Comparison of ENCODE assay signal across 1 cellular context in the genomic region with DNA sequence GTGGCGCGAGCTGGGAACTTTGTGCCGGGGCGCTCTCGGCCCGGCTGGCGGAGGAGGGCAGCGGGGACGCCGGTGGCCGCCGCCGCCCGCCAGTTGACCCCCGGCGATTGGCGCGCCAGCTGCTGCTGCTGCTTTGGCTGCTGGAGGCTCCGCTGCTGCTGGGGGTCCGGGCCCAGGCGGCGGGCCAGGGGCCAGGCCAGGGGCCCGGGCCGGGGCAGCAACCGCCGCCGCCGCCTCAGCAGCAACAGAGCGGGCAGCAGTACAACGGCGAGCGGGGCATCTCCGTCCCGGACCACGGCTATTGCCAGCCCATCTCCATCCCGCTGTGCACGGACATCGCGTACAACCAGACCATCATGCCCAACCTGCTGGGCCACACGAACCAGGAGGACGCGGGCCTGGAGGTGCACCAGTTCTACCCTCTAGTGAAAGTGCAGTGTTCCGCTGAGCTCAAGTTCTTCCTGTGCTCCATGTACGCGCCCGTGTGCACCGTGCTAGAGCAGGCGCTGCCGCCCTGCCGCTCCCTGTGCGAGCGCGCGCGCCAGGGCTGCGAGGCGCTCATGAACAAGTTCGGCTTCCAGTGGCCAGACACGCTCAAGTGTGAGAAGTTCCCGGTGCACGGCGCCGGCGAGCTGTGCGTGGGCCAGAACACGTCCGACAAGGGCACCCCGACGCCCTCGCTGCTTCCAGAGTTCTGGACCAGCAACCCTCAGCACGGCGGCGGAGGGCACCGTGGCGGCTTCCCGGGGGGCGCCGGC.
TF ChIP-seq lines count a peak whose summit lies in the region.

No MANE protein-coding gene starts in this region.

TF ChIP-seq in K562, 482 proteins besides CTCF, POLR2A, EP300 and RAD21 (continued from another document):
- TF ChIP-seq, protein P1, sequence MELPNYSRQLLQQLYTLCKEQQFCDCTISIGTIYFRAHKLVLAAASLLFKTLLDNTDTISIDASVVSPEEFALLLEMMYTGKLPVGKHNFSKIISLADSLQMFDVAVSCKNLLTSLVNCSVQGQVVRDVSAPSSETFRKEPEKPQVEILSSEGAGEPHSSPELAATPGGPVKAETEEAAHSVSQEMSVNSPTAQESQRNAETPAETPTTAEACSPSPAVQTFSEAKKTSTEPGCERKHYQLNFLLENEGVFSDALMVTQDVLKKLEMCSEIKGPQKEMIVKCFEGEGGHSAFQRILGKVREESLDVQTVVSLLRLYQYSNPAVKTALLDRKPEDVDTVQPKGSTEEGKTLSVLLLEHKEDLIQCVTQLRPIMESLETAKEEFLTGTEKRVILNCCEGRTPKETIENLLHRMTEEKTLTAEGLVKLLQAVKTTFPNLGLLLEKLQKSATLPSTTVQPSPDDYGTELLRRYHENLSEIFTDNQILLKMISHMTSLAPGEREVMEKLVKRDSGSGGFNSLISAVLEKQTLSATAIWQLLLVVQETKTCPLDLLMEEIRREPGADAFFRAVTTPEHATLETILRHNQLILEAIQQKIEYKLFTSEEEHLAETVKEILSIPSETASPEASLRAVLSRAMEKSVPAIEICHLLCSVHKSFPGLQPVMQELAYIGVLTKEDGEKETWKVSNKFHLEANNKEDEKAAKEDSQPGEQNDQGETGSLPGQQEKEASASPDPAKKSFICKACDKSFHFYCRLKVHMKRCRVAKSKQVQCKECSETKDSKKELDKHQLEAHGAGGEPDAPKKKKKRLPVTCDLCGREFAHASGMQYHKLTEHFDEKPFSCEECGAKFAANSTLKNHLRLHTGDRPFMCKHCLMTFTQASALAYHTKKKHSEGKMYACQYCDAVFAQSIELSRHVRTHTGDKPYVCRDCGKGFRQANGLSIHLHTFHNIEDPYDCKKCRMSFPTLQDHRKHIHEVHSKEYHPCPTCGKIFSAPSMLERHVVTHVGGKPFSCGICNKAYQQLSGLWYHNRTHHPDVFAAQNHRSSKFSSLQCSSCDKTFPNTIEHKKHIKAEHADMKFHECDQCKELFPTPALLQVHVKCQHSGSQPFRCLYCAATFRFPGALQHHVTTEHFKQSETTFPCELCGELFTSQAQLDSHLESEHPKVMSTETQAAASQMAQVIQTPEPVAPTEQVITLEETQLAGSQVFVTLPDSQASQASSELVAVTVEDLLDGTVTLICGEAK (IDR thresholded peaks at IDR 0.05) = no peak
- TF ChIP-seq, protein P1 (CRISPR knock-in tag; IDR thresholded peaks at IDR 0.05) = no peak
- TF ChIP-seq ZZZ3 (IDR thresholded peaks at IDR 0.05) = no peak
- no peak for TF ChIP-seq ETV6 (IDR thresholded peaks at IDR 0.05; ENCODE audit: borderline replicate concordance in 1 of 2, low read depth in 2 of 2, low read length in 1 of 2)
- TF ChIP-seq ETV6 (CRISPR knock-in tag; IDR thresholded peaks at IDR 0.05; ENCODE audit: borderline replicate concordance) = no peak
- TF ChIP-seq HMGN3 (IDR thresholded peaks at IDR 0.05; ENCODE audit: borderline replicate concordance, extremely low read depth, insufficient read length, low read depth, low read length) = peak; percentile 6
- 0 out of 4 replicates have a peak, but pooled peaks of 1 of the 2 experiments have one; percentile 5 for TF ChIP-seq TBL1XR1 (IDR thresholded peaks at IDR 0.05; ENCODE audit: low read length in 2 of 2)
- TF ChIP-seq, protein P2, sequence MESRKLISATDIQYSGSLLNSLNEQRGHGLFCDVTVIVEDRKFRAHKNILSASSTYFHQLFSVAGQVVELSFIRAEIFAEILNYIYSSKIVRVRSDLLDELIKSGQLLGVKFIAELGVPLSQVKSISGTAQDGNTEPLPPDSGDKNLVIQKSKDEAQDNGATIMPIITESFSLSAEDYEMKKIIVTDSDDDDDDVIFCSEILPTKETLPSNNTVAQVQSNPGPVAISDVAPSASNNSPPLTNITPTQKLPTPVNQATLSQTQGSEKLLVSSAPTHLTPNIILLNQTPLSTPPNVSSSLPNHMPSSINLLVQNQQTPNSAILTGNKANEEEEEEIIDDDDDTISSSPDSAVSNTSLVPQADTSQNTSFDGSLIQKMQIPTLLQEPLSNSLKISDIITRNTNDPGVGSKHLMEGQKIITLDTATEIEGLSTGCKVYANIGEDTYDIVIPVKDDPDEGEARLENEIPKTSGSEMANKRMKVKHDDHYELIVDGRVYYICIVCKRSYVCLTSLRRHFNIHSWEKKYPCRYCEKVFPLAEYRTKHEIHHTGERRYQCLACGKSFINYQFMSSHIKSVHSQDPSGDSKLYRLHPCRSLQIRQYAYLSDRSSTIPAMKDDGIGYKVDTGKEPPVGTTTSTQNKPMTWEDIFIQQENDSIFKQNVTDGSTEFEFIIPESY (CRISPR knock-in tag; IDR thresholded peaks at IDR 0.05) = peak; percentile 79
- no peak for TF ChIP-seq BCOR (IDR thresholded peaks at IDR 0.05)
- 0 out of 2 replicates have a peak, but pooled peaks have one; percentile 8 for TF ChIP-seq ERF (CRISPR knock-in tag; IDR thresholded peaks at IDR 0.05)
- TF ChIP-seq, protein P3, sequence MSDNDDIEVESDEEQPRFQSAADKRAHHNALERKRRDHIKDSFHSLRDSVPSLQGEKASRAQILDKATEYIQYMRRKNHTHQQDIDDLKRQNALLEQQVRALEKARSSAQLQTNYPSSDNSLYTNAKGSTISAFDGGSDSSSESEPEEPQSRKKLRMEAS (CRISPR knock-in tag; IDR thresholded peaks at IDR 0.05) = peak; percentile 18; the same call in 1 of the 2 replicates
- peak; percentile 68 for TF ChIP-seq FIP1L1 (IDR thresholded peaks at IDR 0.05; ENCODE audit: low read depth, low read length, poor library complexity, severe bottlenecking)
- TF ChIP-seq, protein P4, sequence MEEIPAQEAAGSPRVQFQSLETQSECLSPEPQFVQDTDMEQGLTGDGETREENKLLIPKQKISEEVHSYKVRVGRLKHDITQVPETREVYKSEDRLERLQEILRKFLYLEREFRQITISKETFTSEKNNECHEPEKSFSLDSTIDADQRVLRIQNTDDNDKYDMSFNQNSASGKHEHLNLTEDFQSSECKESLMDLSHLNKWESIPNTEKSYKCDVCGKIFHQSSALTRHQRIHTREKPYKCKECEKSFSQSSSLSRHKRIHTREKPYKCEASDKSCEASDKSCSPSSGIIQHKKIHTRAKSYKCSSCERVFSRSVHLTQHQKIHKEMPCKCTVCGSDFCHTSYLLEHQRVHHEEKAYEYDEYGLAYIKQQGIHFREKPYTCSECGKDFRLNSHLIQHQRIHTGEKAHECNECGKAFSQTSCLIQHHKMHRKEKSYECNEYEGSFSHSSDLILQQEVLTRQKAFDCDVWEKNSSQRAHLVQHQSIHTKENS (CRISPR knock-in tag; IDR thresholded peaks at IDR 0.05) = no peak
- no peak for TF ChIP-seq CAMTA2 (CRISPR knock-in tag; conservative IDR thresholded peaks at IDR 0.05)
- no peak for TF ChIP-seq TAL1 (IDR thresholded peaks at IDR 0.05)
